Comparison of ENCODE assay signal across 8 cellular contexts in the genomic region with DNA sequence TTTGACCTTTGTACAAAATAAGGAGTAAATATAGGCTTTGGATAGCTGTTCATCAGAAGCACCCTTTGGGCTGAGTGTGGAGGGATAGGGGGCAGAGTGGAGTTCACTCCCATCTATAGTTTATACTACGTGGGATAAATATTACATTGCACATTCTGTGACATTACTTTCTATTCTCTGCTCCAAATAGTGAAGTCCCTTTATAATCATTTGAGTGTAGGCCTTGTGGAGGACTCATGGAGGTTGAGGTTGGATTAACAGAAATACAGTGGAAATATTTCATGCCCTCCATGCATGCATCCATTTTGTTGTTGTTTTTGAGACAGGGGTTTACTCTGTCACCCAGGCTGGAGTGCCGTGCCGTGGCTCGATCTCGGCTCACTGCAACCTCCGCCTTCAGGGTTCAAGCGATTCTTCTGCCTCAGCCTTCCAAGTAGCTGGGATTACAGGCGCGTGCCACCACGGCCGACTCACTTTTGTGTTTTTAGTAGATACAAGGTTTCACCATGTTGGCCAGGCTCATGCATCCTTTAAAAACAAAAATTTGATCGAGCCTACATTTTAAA. TPM values are rescaled to one million over a fixed set of nuclear protein-coding genes. Genes with fewer than 3 reads are reported as not detected.
DNase-seq lines count a peak whose midpoint lies in the region; TF ChIP-seq lines count a peak whose summit lies in the region.

No MANE protein-coding gene starts in this region.

- H3K36me3 ChIP-seq in DOHH2 (ENCODE audit: control insufficient read depth, low read length) (peaks cover 11% of the 10 kb centered on the region), MG63 (no peaks in the 10 kb centered on the region; the same call in 1 of the 2 replicates), breast epithelium (no peaks in the 10 kb centered on the region), liver (ENCODE audit: control insufficient read depth in 4 of 4, insufficient read depth in 3 of 4, low read depth in 1 of 4, low read length in 3 of 4) (no peaks in the 10 kb centered on the region), thyroid gland (no peaks in the 10 kb centered on the region)

- peaks cover 59% of the 10 kb centered on the region for H3K79me2 ChIP-seq in DOHH2 (ENCODE audit: control insufficient read depth, low read length)

- peak overlapping the region; percentile 61 to 84 for H3K9ac ChIP-seq in liver (ENCODE audit: low read depth in 1 of 2, low read length in 2 of 2)

- TF ChIP-seq RAD21 in liver (IDR thresholded peaks at IDR 0.05), result no peak

- peak overlapping the region; percentile 85 for H3K4me3 ChIP-seq in DOHH2 (ENCODE audit: low read length)
- peak overlapping the region; percentile 82 for H3K4me3 ChIP-seq in MG63
- peak overlapping the region; percentile 83 to 99 (median 83) for H3K4me3 ChIP-seq in breast epithelium
- peak overlapping the region; percentile 74 to 99 (median 89) for H3K4me3 ChIP-seq in liver (ENCODE audit: low read depth in 1 of 3, low read length in 3 of 3)
- peak overlapping the region in 1 of 3 donors; percentile 91 for H3K4me3 ChIP-seq in thyroid gland (replicated peaks in 1 of 3)

- TF ChIP-seq POLR2A in breast epithelium (IDR thresholded peaks at IDR 0.05), result no peak
- no peak for TF ChIP-seq POLR2A in thyroid gland (IDR thresholded peaks at IDR 0.05)

- no peaks in the 10 kb centered on the region for H3K9me2 ChIP-seq in DOHH2 (replicated peaks; ENCODE audit: control insufficient read depth, low read length)

- H3K27me3 ChIP-seq in DOHH2 (ENCODE audit: control insufficient read depth, low read length) (no peaks in the 10 kb centered on the region), MG63 (no peaks in the 10 kb centered on the region), breast epithelium (no peaks in the 10 kb centered on the region), liver (ENCODE audit: control insufficient read depth in 4 of 4, insufficient read depth in 4 of 4, low read length in 3 of 4) (no peaks in the 10 kb centered on the region), thyroid gland (no peaks in the 10 kb centered on the region)

- no peaks in the 10 kb centered on the region for H3F3A ChIP-seq in DOHH2 (ENCODE audit: control insufficient read depth, insufficient read depth)

- H3K4me2 ChIP-seq in DOHH2 (ENCODE audit: low read length), result peak overlapping the region; percentile 79

- H3K4me1 ChIP-seq in DOHH2 (ENCODE audit: control insufficient read depth, low read length) (peaks cover 49% of the 10 kb centered on the region), breast epithelium (peaks cover 0 to 3% of the 10 kb centered on the region in 2 donors), liver (ENCODE audit: control insufficient read depth in 4 of 4, insufficient read depth in 4 of 4, low read length in 3 of 4) (peaks cover 7 to 45% (median 21%) of the 10 kb centered on the region in 4 donors), thyroid gland (peaks cover 37 to 54% of the 10 kb centered on the region in 2 donors)

- DNase-seq in MG63, result peak; percentile 5
- no peak for DNase-seq in breast epithelium (ENCODE audit: low spot score in 2 of 2)
- DNase-seq in thyroid gland, result peak; percentile 31 to 34
- DNase-seq in GM19238 (ENCODE audit: insufficient read length, low spot score), result no peak
- no peak for DNase-seq in NCI-H510A treated with DMSO at 0.1 percent for 48 hours (lab: John Stamatoyannopoulos, UW)
- DNase-seq in islet precursor cell, result no peak

- WGBS in liver, result 35% methylated on average over 12 of the region's 12 CpGs
- WGBS in thyroid gland, 2 donors, result 40 to 64% methylated on average over 12 of the region's 12 CpGs

- no peaks in the 10 kb centered on the region for H4K20me1 ChIP-seq in DOHH2 (ENCODE audit: control insufficient read depth, insufficient read depth, low read depth, low read length)

- intact Hi-C loops in breast epithelium (cut with DNase I; ENCODE audit: low total_unique reads) (no loop called here), thyroid gland (cut with DNase I) (no loop called here)

- TF ChIP-seq CTCF in DOHH2 (IDR thresholded peaks at IDR 0.05; ENCODE audit: low read depth, low read length, poor library complexity, severe bottlenecking) (peak; percentile 56), breast epithelium (IDR thresholded peaks at IDR 0.05) (no peak), liver (IDR thresholded peaks at IDR 0.05; ENCODE audit: low read depth, low read length, missing input control) (no peak), thyroid gland (IDR thresholded peaks at IDR 0.05) (no peak)

- H3K27ac ChIP-seq in DOHH2 (ENCODE audit: low read depth, low read length) (no peak overlapping the region), breast epithelium (peak overlapping the region; percentile 87 to 93), liver (ENCODE audit: low read depth in 1 of 2, low read length in 2 of 2) (peak overlapping the region; percentile 97 to 98), thyroid gland (peak overlapping the region; percentile 94 to 97 (median 96))

- no peaks in the 10 kb centered on the region for H3K9me3 ChIP-seq in DOHH2 (ENCODE audit: control insufficient read depth, insufficient read depth, low read length)
- no peaks in the 10 kb centered on the region for H3K9me3 ChIP-seq in MG63
- H3K9me3 ChIP-seq in breast epithelium, result no peaks in the 10 kb centered on the region
- peaks cover 0 to 3% (median 0%) of the 10 kb centered on the region in 4 donors for H3K9me3 ChIP-seq in liver (ENCODE audit: control insufficient read depth in 4 of 4, low read length in 3 of 4)
- H3K9me3 ChIP-seq in thyroid gland, result no peaks in the 10 kb centered on the region

TF ChIP-seq in liver, 16 proteins besides CTCF, POLR2A, EP300 and RAD21:
- TF ChIP-seq, protein P1, sequence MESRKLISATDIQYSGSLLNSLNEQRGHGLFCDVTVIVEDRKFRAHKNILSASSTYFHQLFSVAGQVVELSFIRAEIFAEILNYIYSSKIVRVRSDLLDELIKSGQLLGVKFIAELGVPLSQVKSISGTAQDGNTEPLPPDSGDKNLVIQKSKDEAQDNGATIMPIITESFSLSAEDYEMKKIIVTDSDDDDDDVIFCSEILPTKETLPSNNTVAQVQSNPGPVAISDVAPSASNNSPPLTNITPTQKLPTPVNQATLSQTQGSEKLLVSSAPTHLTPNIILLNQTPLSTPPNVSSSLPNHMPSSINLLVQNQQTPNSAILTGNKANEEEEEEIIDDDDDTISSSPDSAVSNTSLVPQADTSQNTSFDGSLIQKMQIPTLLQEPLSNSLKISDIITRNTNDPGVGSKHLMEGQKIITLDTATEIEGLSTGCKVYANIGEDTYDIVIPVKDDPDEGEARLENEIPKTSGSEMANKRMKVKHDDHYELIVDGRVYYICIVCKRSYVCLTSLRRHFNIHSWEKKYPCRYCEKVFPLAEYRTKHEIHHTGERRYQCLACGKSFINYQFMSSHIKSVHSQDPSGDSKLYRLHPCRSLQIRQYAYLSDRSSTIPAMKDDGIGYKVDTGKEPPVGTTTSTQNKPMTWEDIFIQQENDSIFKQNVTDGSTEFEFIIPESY (IDR thresholded peaks at IDR 0.05), result peak; percentile 6
- no peak for TF ChIP-seq TAF1 (conservative IDR thresholded peaks at IDR 0.05)

RNA-seq across cellular contexts. Expression of a gene that starts 1.4 kb away (rescaled TPM):
- 41.4 and 48.8 TPM in 2 replicates for total RNA-seq in MG63 (2014; rRNA removed; shearing (Covaris generic); ENCODE audit: low replicate concordance)
- 100 to 1,000 TPM; 148 to 334 (median 278) TPM for total RNA-seq in breast epithelium
- 10 to 100 TPM; 51.5 to 96.6 TPM for total RNA-seq in liver
- polyA plus RNA-seq in liver, result 10 to 100 TPM; 57.9 to 65.5 TPM
- total RNA-seq in thyroid gland, result 100 to 1,000 TPM in 3 of 4 donors, 10 to 100 TPM in 1; 94.5 to 177 (median 150) TPM

RNA-seq across cellular contexts. Expression of a gene that starts 40.4 kb away (rescaled TPM):
- total RNA-seq in MG63 (2014; rRNA removed; shearing (Covaris generic); ENCODE audit: low replicate concordance), result not detected in 2 replicates
- total RNA-seq in breast epithelium (under 1 TPM in 2 of 3 donors, not detected in 1; 0.16 to 0.33 TPM), liver (under 1 TPM in 1 of 2 donors, not detected in 1; 0.17 TPM), thyroid gland (under 1 TPM in 1 of 4 donors, not detected in 3; 0.67 TPM)
- polyA plus RNA-seq in liver, result 1 to 10 TPM in 1 of 2 donors, not detected in 1; 3.0 TPM

Comparison
In these comparisons a context has a peak if more than half of its experiments do, and no peak if none do; other contexts are left out.
1. DNase-seq: peak in MG63 (single experiment) and thyroid gland (2 of 2); none in breast epithelium (0 of 2), GM19238 (single experiment), NCI-H510A treated with DMSO at 0.1 percent for 48 hours (single experiment) and islet precursor cell (single experiment).